In the genomic region with DNA sequence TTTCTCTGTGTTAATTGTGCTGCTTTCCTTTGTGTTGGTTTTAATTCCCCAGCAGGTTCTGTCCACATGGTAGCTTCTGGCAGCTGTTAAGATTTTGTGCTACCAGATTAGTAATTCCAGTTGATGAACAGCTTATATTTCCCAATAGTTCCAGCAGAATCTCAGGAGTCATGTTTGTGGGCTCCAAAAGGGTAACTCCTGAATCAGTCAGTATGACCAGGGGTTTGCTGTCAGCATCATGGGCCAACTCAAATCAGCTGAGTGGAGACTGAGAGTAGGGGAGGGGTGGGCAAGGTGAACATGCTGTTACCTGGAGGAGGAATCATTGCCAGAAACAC, we compare ENCODE assay signal across 8 cellular contexts.
DNase-seq lines count a peak whose midpoint lies in the region; ATAC-seq and TF ChIP-seq lines count a peak whose summit lies in the region.

No MANE protein-coding gene starts in this region.

- no peak overlapping the region for H3K9ac ChIP-seq in mesendoderm (ENCODE audit: low read length)

- peaks cover 4 to 11% of the 10 kb centered on the region in 2 donors for H3K36me3 Mint-ChIP-seq in CD14-positive monocyte
- no peaks in the 10 kb centered on the region for H3K36me3 Mint-ChIP-seq in activated naive CD8-positive, alpha-beta T cell treated with anti-CD3 and anti-CD28 coated beads for 36 hours

- intact Hi-C loops in CD14-positive monocyte (cut with micrococcal nuclease): loop anchor here (2.0 to 5.0 kb wide), 6 partner anchors 23 to 231 kb away; partner anchors contain the start of gene CXCR4 (in 2 of the 2)

- H3K4me2 ChIP-seq in mesendoderm (ENCODE audit: low read length): no peak overlapping the region

- H3K79me1 ChIP-seq in mesendoderm (ENCODE audit: low read length): no peaks in the 10 kb centered on the region

- no peaks in the 10 kb centered on the region for H3K27me3 ChIP-seq in mesendoderm (ENCODE audit: insufficient read depth, low read length, poor library complexity)

- ATAC-seq in HG03175 (IDR thresholded peaks at IDR 0.05; ENCODE audit: unreplicated experiment): peak; percentile 6
- ATAC-seq in GM19467 (IDR thresholded peaks at IDR 0.05; ENCODE audit: unreplicated experiment): no peak
- no peak for ATAC-seq in GM18861 (IDR thresholded peaks at IDR 0.05; ENCODE audit: unreplicated experiment)

- peaks cover 9% of the 10 kb centered on the region for H3K4me1 ChIP-seq in mesendoderm (ENCODE audit: control insufficient read depth, low read depth, low read length)

- H3K56ac ChIP-seq in mesendoderm (ENCODE audit: low read length): peak overlapping the region; percentile 35

- H3K9me3 Mint-ChIP-seq in CD14-positive monocyte: peaks cover 0 to 2% (median 0%) of the 10 kb centered on the region in 7 donors
- H3K9me3 Mint-ChIP-seq in activated naive CD8-positive, alpha-beta T cell treated with anti-CD3 and anti-CD28 coated beads for 36 hours: peaks cover 3% of the 10 kb centered on the region

- peak overlapping the region; percentile 98 to 100 (median 99) for H3K27ac Mint-ChIP-seq in CD14-positive monocyte
- H3K27ac Mint-ChIP-seq in activated naive CD8-positive, alpha-beta T cell treated with anti-CD3 and anti-CD28 coated beads for 36 hours: peak overlapping the region; percentile 83

- no peak for TF ChIP-seq CTCF in CD14-positive monocyte (IDR thresholded peaks at IDR 0.05)

- no peak overlapping the region for H2BK120ac ChIP-seq in mesendoderm (ENCODE audit: low read depth, low read length)

- H3K4me3 Mint-ChIP-seq in CD14-positive monocyte: peak overlapping the region in 1 of 2 donors; percentile 63
- no peak overlapping the region for H3K4me3 Mint-ChIP-seq in activated naive CD8-positive, alpha-beta T cell treated with anti-CD3 and anti-CD28 coated beads for 36 hours

- H3K36me3 ChIP-seq in mesendoderm (ENCODE audit: control insufficient read depth, insufficient read depth, low read length): no peaks in the 10 kb centered on the region

- no peak overlapping the region for H2AK5ac ChIP-seq in mesendoderm (ENCODE audit: low read length)

- peaks cover 0 to 9% (median 5%) of the 10 kb centered on the region in 3 donors for H3K27me3 Mint-ChIP-seq in CD14-positive monocyte (ENCODE audit: low read depth in 3 of 3)
- no peaks in the 10 kb centered on the region for H3K27me3 Mint-ChIP-seq in activated naive CD8-positive, alpha-beta T cell treated with anti-CD3 and anti-CD28 coated beads for 36 hours

- H3K18ac ChIP-seq in mesendoderm (ENCODE audit: low read length): peak overlapping the region; percentile 40

- H3K23ac ChIP-seq in mesendoderm (ENCODE audit: low read length): peak overlapping the region; percentile 67

- H4K5ac ChIP-seq in mesendoderm (ENCODE audit: low read length): no peak overlapping the region

- DNase-seq in CD14-positive monocyte (ENCODE audit: low spot score) (peak; percentile 86), mesendoderm (no peak), SKM-1 (lab: John Stamatoyannopoulos, UW; ENCODE audit: unreplicated experiment) (no peak), activated gamma-delta T cell treated with Interleukin-2 at 50 U/mL for 16 hours (no peak)
- no peak for DNase-seq in activated naive CD8-positive, alpha-beta T cell treated with anti-CD3 and anti-CD28 coated beads for 36 hours

- no peak overlapping the region for H4K8ac ChIP-seq in mesendoderm (ENCODE audit: low read depth, low read length)

- peaks cover 58% of the 10 kb centered on the region for H3K4me1 Mint-ChIP-seq in CD14-positive monocyte
- H3K4me1 Mint-ChIP-seq in activated naive CD8-positive, alpha-beta T cell treated with anti-CD3 and anti-CD28 coated beads for 36 hours: peaks cover 43% of the 10 kb centered on the region

- H2BK5ac ChIP-seq in mesendoderm (ENCODE audit: low read length): peak overlapping the region; percentile 85

- H3K4ac ChIP-seq in mesendoderm (ENCODE audit: low read depth, low read length): no peak overlapping the region

- no peak overlapping the region for H3K4me3 ChIP-seq in mesendoderm (ENCODE audit: low read length)

- H2BK15ac ChIP-seq in mesendoderm (replicated peaks; ENCODE audit: low read depth): no peak overlapping the region

- peak overlapping the region; percentile 39 for H3K27ac ChIP-seq in mesendoderm (ENCODE audit: low read depth, low read length)

- no peaks in the 10 kb centered on the region for H3K79me2 ChIP-seq in mesendoderm (ENCODE audit: control insufficient read depth, insufficient read depth, low read length)
